ENCODE assay signal across 14 cellular contexts in the genomic region with DNA sequence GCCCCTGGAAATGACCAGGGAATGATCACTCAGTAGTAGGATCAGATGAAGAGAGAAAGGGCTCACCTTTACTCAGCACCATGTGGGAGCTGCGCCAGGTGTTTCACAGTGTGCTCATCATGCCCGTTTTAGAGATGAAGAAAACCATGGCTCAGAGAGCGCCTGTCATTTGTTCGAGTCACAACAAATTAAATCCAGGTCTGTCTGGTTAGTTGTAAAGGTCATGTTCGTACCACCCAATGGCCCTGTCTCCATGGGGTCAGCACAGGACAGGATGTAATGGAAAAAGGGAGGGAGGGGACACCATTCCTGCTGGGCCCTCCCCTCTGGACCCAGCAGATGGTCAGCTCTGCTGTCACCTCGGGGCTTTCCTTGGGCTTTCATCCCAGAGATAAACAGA. TPM values are rescaled to one million over a fixed set of nuclear protein-coding genes. Genes with fewer than 3 reads are reported as not detected.
DNase-seq lines count a peak whose midpoint lies in the region; ATAC-seq, FAIRE-seq and TF ChIP-seq lines count a peak whose summit lies in the region.
"Had no signal": no experiment of that assay in that cellular context is flagged by ENCODE, and none has a peak within 500 bp of the region (broad histone marks: within the 10 kb centered on the region; RNA-seq: fewer than 3 reads in every experiment).

No MANE protein-coding gene starts in this region.

- H3K79me1 ChIP-seq in trophoblast cell (ENCODE audit: low read length), result peaks cover 37% of the 10 kb centered on the region

- H3K9ac ChIP-seq in trophoblast cell (ENCODE audit: low read length), result no peak overlapping the region
- H3K9ac ChIP-seq: BLaER1 had no signal

- H3K27me3 Mint-ChIP-seq in WTC11 (ENCODE audit: low read depth) (no peaks in the 10 kb centered on the region), glutamatergic neuron (ENCODE audit: unreplicated experiment) (peaks cover 6% of the 10 kb centered on the region)
- H3K27me3 Mint-ChIP-seq in activated naive CD8-positive, alpha-beta T cell treated with anti-CD3 and anti-CD28 coated beads for 36 hours, result peaks cover 7% of the 10 kb centered on the region

- H3K27ac Mint-ChIP-seq in WTC11 (peak overlapping the region; percentile 37; the same call in 1 of the 2 replicates), glutamatergic neuron (ENCODE audit: unreplicated experiment) (no peak overlapping the region)
- no peak overlapping the region for H3K27ac Mint-ChIP-seq in activated naive CD8-positive, alpha-beta T cell treated with anti-CD3 and anti-CD28 coated beads for 36 hours
- H3K27ac Mint-ChIP-seq: IgD-negative memory B cell; stimulated activated memory B cell treated with anti-CD40 and anti-IgM and Interleukin-4, amounts not matched to agents 10 μg/mL and 1 μg/mL and 100 μg/mL, for 72 hours had no signal

- H3K4me3 ChIP-seq in AG04450 (ENCODE audit: low read depth, low read length), result no peak overlapping the region
- no peak overlapping the region for H3K4me3 ChIP-seq in trophoblast cell (ENCODE audit: low read depth, low read length)
- H3K4me3 ChIP-seq in pancreas, result no peak overlapping the region
- H3K4me3 ChIP-seq: BLaER1, PC-9 had no signal

- FAIRE-seq in pancreas (lab: Jason Lieb, UNC), result no peak
- FAIRE-seq: frontal cortex had no signal

- H2AK5ac ChIP-seq in trophoblast cell (ENCODE audit: low read length), result peak overlapping the region; percentile 45

- H3K18ac ChIP-seq in trophoblast cell (ENCODE audit: low read length), result peak overlapping the region; percentile 15

- CTCF ChIA-PET in AG04450 (lab: Charles Lee) (interaction anchor here (0.6 to 1.2 kb wide), 2 partner anchors 17 to 28 kb away, joined by 3 read pairs; no protein-coding TSS in a partner anchor), WTC11 (lab: Charles Lee) (interaction anchor here (1.8 to 12.3 kb wide), 7 partner anchors 9 to 108 kb away, joined by 5 to 174 read pairs (median 9); a partner anchor contains a TSS)

- no CpG with 5 or more reads among the region's 6 CpGs for WGBS in trophoblast cell (ENCODE audit: extremely low coverage, insufficient coverage, insufficient read length)
- WGBS in pancreas, 2 donors, result 61 to 69% methylated on average over 6 of the region's 6 CpGs

- TF ChIP-seq CTCF in AG04450 (IDR thresholded peaks at IDR 0.05; ENCODE audit: low read depth, low read length) (no peak), WTC11 (IDR thresholded peaks at IDR 0.05) (no peak), glutamatergic neuron (IDR thresholded peaks at IDR 0.05; ENCODE audit: partially characterized antibody, unreplicated experiment) (no peak), pancreas (IDR thresholded peaks at IDR 0.05) (no peak)

- no peaks in the 10 kb centered on the region for H3K27me3 ChIP-seq in AG04450 (ENCODE audit: control insufficient read depth, insufficient read depth, low read length)
- no peaks in the 10 kb centered on the region for H3K27me3 ChIP-seq in trophoblast cell (ENCODE audit: insufficient read depth, low read length)
- H3K27me3 ChIP-seq in pancreas, result no peaks in the 10 kb centered on the region
- H3K27me3 ChIP-seq: BLaER1 had no signal

- peak overlapping the region; percentile 54 for H2BK5ac ChIP-seq in trophoblast cell (ENCODE audit: low read depth, low read length, poor library complexity)

- H3K9me3 Mint-ChIP-seq in WTC11, result no peaks in the 10 kb centered on the region
- H3K9me3 Mint-ChIP-seq in glutamatergic neuron (ENCODE audit: unreplicated experiment), result peaks cover 5% of the 10 kb centered on the region
- no peaks in the 10 kb centered on the region for H3K9me3 Mint-ChIP-seq in activated naive CD8-positive, alpha-beta T cell treated with anti-CD3 and anti-CD28 coated beads for 36 hours
- H3K9me3 Mint-ChIP-seq: IgD-negative memory B cell; stimulated activated memory B cell treated with anti-CD40 and anti-IgM and Interleukin-4, amounts not matched to agents 10 μg/mL and 1 μg/mL and 100 μg/mL, for 72 hours had no signal

- POLR2A ChIA-PET in AG04450 (lab: Yijun Ruan, JAX), result interaction anchor here (3.4 kb wide), 1 partner anchor 11 kb away, joined by 65 read pairs; no protein-coding TSS in a partner anchor
- POLR2A ChIA-PET in WTC11 (lab: Charles Lee), result interaction anchor here (1.7 kb wide), 1 partner anchor 109 kb away, joined by 4 read pairs; no protein-coding TSS in a partner anchor

- H3K4me1 Mint-ChIP-seq in WTC11 (peaks cover 91% of the 10 kb centered on the region), glutamatergic neuron (ENCODE audit: low read depth, unreplicated experiment) (peaks cover 57% of the 10 kb centered on the region)
- H3K4me1 Mint-ChIP-seq in activated naive CD8-positive, alpha-beta T cell treated with anti-CD3 and anti-CD28 coated beads for 36 hours, result no peaks in the 10 kb centered on the region
- H3K4me1 Mint-ChIP-seq: IgD-negative memory B cell; stimulated activated memory B cell treated with anti-CD40 and anti-IgM and Interleukin-4, amounts not matched to agents 10 μg/mL and 1 μg/mL and 100 μg/mL, for 72 hours had no signal

- H3K4me3 Mint-ChIP-seq in WTC11 (no peak overlapping the region), glutamatergic neuron (ENCODE audit: unreplicated experiment) (peak overlapping the region; percentile 47)
- H3K4me3 Mint-ChIP-seq in activated naive CD8-positive, alpha-beta T cell treated with anti-CD3 and anti-CD28 coated beads for 36 hours, result no peak overlapping the region
- H3K4me3 Mint-ChIP-seq: IgD-negative memory B cell; stimulated activated memory B cell treated with anti-CD40 and anti-IgM and Interleukin-4, amounts not matched to agents 10 μg/mL and 1 μg/mL and 100 μg/mL, for 72 hours had no signal

- no peak overlapping the region for H3K23ac ChIP-seq in trophoblast cell (ENCODE audit: low read length)

- H2AFZ ChIP-seq in trophoblast cell (ENCODE audit: insufficient read depth, low read length, poor library complexity), result no peak overlapping the region
- H2AFZ ChIP-seq: PC-9 had no signal

- peaks cover 16% of the 10 kb centered on the region for H3K79me2 ChIP-seq in trophoblast cell (ENCODE audit: control insufficient read depth, insufficient read depth, low read length, poor library complexity)

- ATAC-seq in WTC11 (no peak), pancreas (no peak), GM19467 (IDR thresholded peaks at IDR 0.05; ENCODE audit: unreplicated experiment) (no peak)
- ATAC-seq: stimulated activated memory B cell treated with anti-CD40 and anti-IgM and Interleukin-4, amounts not matched to agents 10 μg/mL and 1 μg/mL and 100 μg/mL, for 72 hours had no signal

- DNase-seq in AG04450 (ENCODE audit: low read depth, low spot score), result no peak
- DNase-seq in WTC11 (ENCODE audit: low spot score), result no peak
- DNase-seq in glutamatergic neuron, result no peak
- no peak for DNase-seq in trophoblast cell
- DNase-seq in pancreas, result no peak
- no peak for DNase-seq in activated naive CD8-positive, alpha-beta T cell treated with anti-CD3 and anti-CD28 coated beads for 36 hours
- no peak for DNase-seq in HuH-7.5 (ENCODE audit: low spot score)
- DNase-seq: NCI-H1930, PC-9 had no signal

- peak overlapping the region; percentile 59 for H3K14ac ChIP-seq in trophoblast cell (ENCODE audit: low read length)

- no peak overlapping the region for H3K4me2 ChIP-seq in trophoblast cell (ENCODE audit: low read length)
- H3K4me2 ChIP-seq: BLaER1 had no signal

- peak overlapping the region; percentile 40 for H2BK120ac ChIP-seq in trophoblast cell (ENCODE audit: insufficient read depth, low read length, poor library complexity)

- H3K36me3 Mint-ChIP-seq in WTC11 (no peaks in the 10 kb centered on the region), glutamatergic neuron (ENCODE audit: unreplicated experiment) (no peaks in the 10 kb centered on the region)
- H3K36me3 Mint-ChIP-seq in activated naive CD8-positive, alpha-beta T cell treated with anti-CD3 and anti-CD28 coated beads for 36 hours, result no peaks in the 10 kb centered on the region
- H3K36me3 Mint-ChIP-seq: IgD-negative memory B cell; stimulated activated memory B cell treated with anti-CD40 and anti-IgM and Interleukin-4, amounts not matched to agents 10 μg/mL and 1 μg/mL and 100 μg/mL, for 72 hours had no signal

- H2BK12ac ChIP-seq in trophoblast cell (ENCODE audit: low read length), result peak overlapping the region; percentile 21

- intact Hi-C loops in pancreas (cut with DNase I), result no loop called here

- no peak overlapping the region for H4K8ac ChIP-seq in trophoblast cell (ENCODE audit: low read depth, low read length)

- H3K36me3 ChIP-seq in trophoblast cell (ENCODE audit: control insufficient read depth in 1 of 2, insufficient read depth in 2 of 2, low read length in 2 of 2), result peaks cover 2 to 11% of the 10 kb centered on the region in 2 experiments
- H3K36me3 ChIP-seq in pancreas, result no peaks in the 10 kb centered on the region
- H3K36me3 ChIP-seq: BLaER1 had no signal

- H3K4me1 ChIP-seq in trophoblast cell (ENCODE audit: control insufficient read depth in 1 of 2, insufficient read depth in 2 of 2, low read length in 2 of 2) (peaks cover 45 to 57% of the 10 kb centered on the region in 2 experiments), pancreas (peaks cover 0 to 2% (median 0%) of the 10 kb centered on the region in 3 donors)

- H3K27ac ChIP-seq in AG04450 (ENCODE audit: low read depth, low read length) (peak overlapping the region; percentile 99), trophoblast cell (ENCODE audit: low read depth, low read length) (peak overlapping the region; percentile 98), pancreas (peak overlapping the region in 1 of 4 donors; percentile 4)
- H3K27ac ChIP-seq: BLaER1 had no signal

- H4K12ac ChIP-seq in trophoblast cell (ENCODE audit: low read depth, low read length), result no peak overlapping the region

- H3K9me3 ChIP-seq in AG04450 (ENCODE audit: control insufficient read depth, insufficient read depth, low read length), result no peaks in the 10 kb centered on the region
- H3K9me3 ChIP-seq in trophoblast cell (ENCODE audit: insufficient read depth, low read depth, low read length), result no peaks in the 10 kb centered on the region
- no peaks in the 10 kb centered on the region for H3K9me3 ChIP-seq in pancreas
- H3K9me3 ChIP-seq: BLaER1 had no signal

- peak overlapping the region; percentile 25 for H3K4ac ChIP-seq in trophoblast cell (ENCODE audit: low read depth, low read length)

- peak overlapping the region; percentile 76 for H4K91ac ChIP-seq in trophoblast cell (ENCODE audit: low read depth, low read length)

TF ChIP-seq in WTC11, 78 proteins besides CTCF, POLR2A, EP300 and RAD21 (continues in another document):
- TF ChIP-seq CBFB (CRISPR knock-in tag; IDR thresholded peaks at IDR 0.05; ENCODE audit: low read depth), result no peak

RNA-seq across cellular contexts. Expression of a gene that starts 15.2 kb away (rescaled TPM):
- polyA plus RNA-seq in AG04450 (2011; rRNA removed), result 42.3 and 53.7 TPM in 2 replicates
- polyA minus RNA-seq in AG04450 (2011; rRNA and poly(A)+ RNA removed), result 96.0 and 123 TPM in 2 replicates
- total RNA-seq in WTC11 (2021), result 32.8 to 42.4 TPM (median 32.9 TPM) in 3 replicates
- 8.1 TPM for total RNA-seq in glutamatergic neuron (ENCODE audit: unreplicated experiment)
- 42.1 and 42.5 TPM in 2 replicates for polyA plus RNA-seq in trophoblast cell (2013)
- total RNA-seq in pancreas, result 10 to 100 TPM in 1 of 6 donors, 1 to 10 TPM in 5; 1.9 to 13.0 (median 4.9) TPM
- 1 to 10 TPM; 2.5 to 3.8 TPM for polyA plus RNA-seq in pancreas
- total RNA-seq in activated naive CD8-positive, alpha-beta T cell treated with anti-CD3 and anti-CD28 coated beads for 36 hours, result under 1 TPM; 0.10 to 0.16 TPM
- polyA plus RNA-seq: IgD-negative memory B cell had no signal
